ENCODE assay signal across 1 cellular context in the genomic region with DNA sequence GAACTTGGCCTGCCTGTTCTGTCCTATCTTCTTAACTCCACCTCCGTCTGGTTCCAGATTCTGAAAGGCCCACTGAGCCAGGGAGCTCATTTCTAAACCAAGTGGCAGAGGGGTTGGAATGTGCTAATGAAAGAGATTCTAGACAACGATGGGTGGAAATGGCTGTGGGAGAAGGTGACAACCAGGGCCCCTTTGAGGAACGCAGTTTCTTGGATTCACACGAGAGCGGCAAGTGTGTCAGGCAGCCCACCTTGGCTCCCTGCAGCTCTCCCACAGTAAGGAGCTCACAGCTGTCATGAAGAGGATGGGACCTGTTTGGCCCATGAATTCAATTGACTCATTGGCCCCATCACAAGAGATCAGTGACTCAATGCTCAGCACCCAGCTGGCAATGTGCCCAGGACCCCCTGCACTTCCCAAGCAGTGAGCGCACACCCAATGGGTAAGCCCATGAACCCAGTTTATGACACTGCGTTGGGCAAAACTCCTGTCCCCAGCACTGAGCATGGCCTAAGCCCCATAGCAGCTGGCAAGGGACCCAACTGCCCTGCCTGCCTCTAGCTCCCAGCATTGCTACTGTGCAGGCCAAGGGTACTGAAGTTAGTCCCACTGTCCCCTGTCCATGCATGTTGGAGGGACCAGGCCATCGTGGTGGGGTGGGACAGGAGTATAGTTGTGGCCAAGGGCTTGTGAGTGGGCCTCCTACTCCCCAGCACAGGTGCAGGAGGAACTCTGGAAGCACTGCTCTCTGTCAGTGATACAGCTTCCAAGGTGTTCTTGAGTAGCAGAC.
TF ChIP-seq lines count a peak whose summit lies in the region.

No MANE protein-coding gene starts in this region.

TF ChIP-seq in HCT116, 20 proteins besides CTCF, POLR2A, EP300 and RAD21 (continued from another document):
- TF ChIP-seq SIN3A (IDR thresholded peaks at IDR 0.05; ENCODE audit: low read depth): no peak
- no peak for TF ChIP-seq EZH2phosphoT487 (IDR thresholded peaks at IDR 0.05; ENCODE audit: borderline replicate concordance)
